ENCODE assay signal across 1 cellular context in the genomic region with DNA sequence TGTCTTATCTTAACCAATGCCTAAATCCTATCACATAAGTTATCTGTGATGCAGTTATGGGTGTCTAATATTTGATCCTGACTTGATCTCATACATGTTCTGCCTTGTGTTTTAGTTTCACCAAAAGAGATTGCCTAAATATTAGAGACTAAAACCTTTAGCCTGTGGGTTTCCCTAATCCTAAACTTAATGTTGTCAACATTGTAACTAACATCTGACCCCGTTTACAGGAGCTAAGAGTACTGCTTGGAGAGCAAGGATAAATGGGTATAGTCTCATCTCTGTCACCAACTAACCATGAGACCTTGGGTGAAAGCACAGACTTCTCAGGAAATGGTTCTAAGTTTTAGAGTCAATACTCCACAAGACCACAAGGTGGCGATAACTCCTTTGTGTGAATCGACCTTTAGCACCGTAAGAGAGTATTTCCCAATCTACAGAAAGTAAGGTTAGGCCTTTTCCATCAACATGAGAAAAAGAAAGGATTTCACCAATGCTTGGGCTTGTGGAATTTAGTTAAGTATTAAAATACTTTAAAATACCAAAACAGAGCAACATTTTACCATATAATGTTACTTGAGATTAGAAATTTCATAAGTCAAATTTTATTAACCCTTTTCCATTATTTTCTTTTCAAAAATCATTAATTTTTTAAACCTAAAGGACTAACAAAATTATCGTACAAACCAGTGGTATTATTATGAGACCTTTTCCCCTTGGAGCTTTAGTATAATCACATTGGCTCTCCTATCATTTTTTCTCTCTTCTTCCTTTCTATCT.
TF ChIP-seq lines count a peak whose summit lies in the region.

No MANE protein-coding gene starts in this region.

TF ChIP-seq in K562, 482 proteins besides CTCF, POLR2A, EP300 and RAD21 (continued from another document and continues in another):
- TF ChIP-seq, protein P1, sequence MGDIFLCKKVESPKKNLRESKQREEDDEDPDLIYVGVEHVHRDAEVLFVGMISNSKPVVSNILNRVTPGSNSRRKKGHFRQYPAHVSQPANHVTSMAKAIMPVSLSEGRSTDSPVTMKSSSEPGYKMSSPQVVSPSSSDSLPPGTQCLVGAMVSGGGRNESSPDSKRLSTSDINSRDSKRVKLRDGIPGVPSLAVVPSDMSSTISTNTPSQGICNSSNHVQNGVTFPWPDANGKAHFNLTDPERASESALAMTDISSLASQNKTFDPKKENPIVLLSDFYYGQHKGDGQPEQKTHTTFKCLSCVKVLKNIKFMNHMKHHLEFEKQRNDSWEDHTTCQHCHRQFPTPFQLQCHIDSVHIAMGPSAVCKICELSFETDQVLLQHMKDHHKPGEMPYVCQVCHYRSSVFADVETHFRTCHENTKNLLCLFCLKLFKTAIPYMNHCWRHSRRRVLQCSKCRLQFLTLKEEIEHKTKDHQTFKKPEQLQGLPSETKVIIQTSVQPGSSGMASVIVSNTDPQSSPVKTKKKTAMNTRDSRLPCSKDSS (IDR thresholded peaks at IDR 0.05; ENCODE audit: low read depth, partially characterized antibody) = no peak
- TF ChIP-seq ZBTB1 (CRISPR knock-in tag; IDR thresholded peaks at IDR 0.05; ENCODE audit: borderline replicate concordance, low read depth) (no peak), DPF2 (IDR thresholded peaks at IDR 0.05) (0 out of 2 replicates have a peak, but pooled peaks have one; percentile 20), KLF1 (tag; IDR thresholded peaks at IDR 0.05) (no peak), TAF9B (IDR thresholded peaks at IDR 0.05; ENCODE audit: partially characterized antibody) (no peak), CBX3 (IDR thresholded peaks at IDR 0.05; ENCODE audit: borderline replicate concordance in 1 of 2, low read length in 2 of 2) (peak in 1 of 2 experiments; percentile 79; a peak in 2 of 3 replicates), ZNF561 (CRISPR knock-in tag; conservative IDR thresholded peaks at IDR 0.05) (no peak), HNRNPUL1 (IDR thresholded peaks at IDR 0.05; ENCODE audit: low read length) (no peak), NFE2L1 (tag; IDR thresholded peaks at IDR 0.05; ENCODE audit: borderline replicate concordance, low read depth) (no peak), TSC22D4 (tag; IDR thresholded peaks at IDR 0.05) (no peak), ESRRA (IDR thresholded peaks at IDR 0.05; ENCODE audit: borderline replicate concordance, low read depth) (no peak; the same call in 1 of the 2 replicates), GTF2A2 (tag; IDR thresholded peaks at IDR 0.05) (no peak), ZNF263 (CRISPR knock-in tag; IDR thresholded peaks at IDR 0.05; ENCODE audit: borderline replicate concordance) (no peak), CGGBP1 (CRISPR knock-in tag; IDR thresholded peaks at IDR 0.05) (no peak), ZNF764 (CRISPR knock-in tag; IDR thresholded peaks at IDR 0.05; ENCODE audit: low read depth) (no peak), BACH1 (tag; IDR thresholded peaks at IDR 0.05) (no peak), MXI1 (IDR thresholded peaks at IDR 0.05; ENCODE audit: low read depth, low read length) (no peak), IFI16 (CRISPR knock-in tag; IDR thresholded peaks at IDR 0.05) (no peak), XRCC5 (IDR thresholded peaks at IDR 0.05; ENCODE audit: low read depth, low read length) (no peak), EWSR1 (IDR thresholded peaks at IDR 0.05; ENCODE audit: borderline replicate concordance, low read depth, partially characterized antibody) (no peak), TRIM24 (IDR thresholded peaks at IDR 0.05) (peak in 1 of 2 experiments; percentile 51; a peak in 2 of 4 replicates), NONO (IDR thresholded peaks at IDR 0.05; ENCODE audit: low read depth in 2 of 2, low read length in 1 of 2) (0 out of 4 replicates have a peak, but pooled peaks of 1 of the 2 experiments have one; percentile 14), NR3C1 (CRISPR knock-in tag; IDR thresholded peaks at IDR 0.05) (no peak), BRD9 (IDR thresholded peaks at IDR 0.05; ENCODE audit: low read depth, partially characterized antibody) (peak; percentile 47), KLF16 (IDR thresholded peaks at IDR 0.05) (0 out of 2 replicates have a peak, but pooled peaks have one; percentile 55), ZFP1 (CRISPR knock-in tag; IDR thresholded peaks at IDR 0.05) (no peak), ASH1L (IDR thresholded peaks at IDR 0.05; ENCODE audit: borderline replicate concordance, low read depth, partially characterized antibody) (no peak), ATF3 (IDR thresholded peaks at IDR 0.05) (peak; percentile 22; the same call in 1 of the 2 replicates), ATF3 (CRISPR knock-in tag; conservative IDR thresholded peaks at IDR 0.05) (peak; percentile 64; the same call in 1 of the 2 replicates), E2F8 (IDR thresholded peaks at IDR 0.05; ENCODE audit: low read depth, partially characterized antibody) (no peak)
- TF ChIP-seq, protein P2, sequence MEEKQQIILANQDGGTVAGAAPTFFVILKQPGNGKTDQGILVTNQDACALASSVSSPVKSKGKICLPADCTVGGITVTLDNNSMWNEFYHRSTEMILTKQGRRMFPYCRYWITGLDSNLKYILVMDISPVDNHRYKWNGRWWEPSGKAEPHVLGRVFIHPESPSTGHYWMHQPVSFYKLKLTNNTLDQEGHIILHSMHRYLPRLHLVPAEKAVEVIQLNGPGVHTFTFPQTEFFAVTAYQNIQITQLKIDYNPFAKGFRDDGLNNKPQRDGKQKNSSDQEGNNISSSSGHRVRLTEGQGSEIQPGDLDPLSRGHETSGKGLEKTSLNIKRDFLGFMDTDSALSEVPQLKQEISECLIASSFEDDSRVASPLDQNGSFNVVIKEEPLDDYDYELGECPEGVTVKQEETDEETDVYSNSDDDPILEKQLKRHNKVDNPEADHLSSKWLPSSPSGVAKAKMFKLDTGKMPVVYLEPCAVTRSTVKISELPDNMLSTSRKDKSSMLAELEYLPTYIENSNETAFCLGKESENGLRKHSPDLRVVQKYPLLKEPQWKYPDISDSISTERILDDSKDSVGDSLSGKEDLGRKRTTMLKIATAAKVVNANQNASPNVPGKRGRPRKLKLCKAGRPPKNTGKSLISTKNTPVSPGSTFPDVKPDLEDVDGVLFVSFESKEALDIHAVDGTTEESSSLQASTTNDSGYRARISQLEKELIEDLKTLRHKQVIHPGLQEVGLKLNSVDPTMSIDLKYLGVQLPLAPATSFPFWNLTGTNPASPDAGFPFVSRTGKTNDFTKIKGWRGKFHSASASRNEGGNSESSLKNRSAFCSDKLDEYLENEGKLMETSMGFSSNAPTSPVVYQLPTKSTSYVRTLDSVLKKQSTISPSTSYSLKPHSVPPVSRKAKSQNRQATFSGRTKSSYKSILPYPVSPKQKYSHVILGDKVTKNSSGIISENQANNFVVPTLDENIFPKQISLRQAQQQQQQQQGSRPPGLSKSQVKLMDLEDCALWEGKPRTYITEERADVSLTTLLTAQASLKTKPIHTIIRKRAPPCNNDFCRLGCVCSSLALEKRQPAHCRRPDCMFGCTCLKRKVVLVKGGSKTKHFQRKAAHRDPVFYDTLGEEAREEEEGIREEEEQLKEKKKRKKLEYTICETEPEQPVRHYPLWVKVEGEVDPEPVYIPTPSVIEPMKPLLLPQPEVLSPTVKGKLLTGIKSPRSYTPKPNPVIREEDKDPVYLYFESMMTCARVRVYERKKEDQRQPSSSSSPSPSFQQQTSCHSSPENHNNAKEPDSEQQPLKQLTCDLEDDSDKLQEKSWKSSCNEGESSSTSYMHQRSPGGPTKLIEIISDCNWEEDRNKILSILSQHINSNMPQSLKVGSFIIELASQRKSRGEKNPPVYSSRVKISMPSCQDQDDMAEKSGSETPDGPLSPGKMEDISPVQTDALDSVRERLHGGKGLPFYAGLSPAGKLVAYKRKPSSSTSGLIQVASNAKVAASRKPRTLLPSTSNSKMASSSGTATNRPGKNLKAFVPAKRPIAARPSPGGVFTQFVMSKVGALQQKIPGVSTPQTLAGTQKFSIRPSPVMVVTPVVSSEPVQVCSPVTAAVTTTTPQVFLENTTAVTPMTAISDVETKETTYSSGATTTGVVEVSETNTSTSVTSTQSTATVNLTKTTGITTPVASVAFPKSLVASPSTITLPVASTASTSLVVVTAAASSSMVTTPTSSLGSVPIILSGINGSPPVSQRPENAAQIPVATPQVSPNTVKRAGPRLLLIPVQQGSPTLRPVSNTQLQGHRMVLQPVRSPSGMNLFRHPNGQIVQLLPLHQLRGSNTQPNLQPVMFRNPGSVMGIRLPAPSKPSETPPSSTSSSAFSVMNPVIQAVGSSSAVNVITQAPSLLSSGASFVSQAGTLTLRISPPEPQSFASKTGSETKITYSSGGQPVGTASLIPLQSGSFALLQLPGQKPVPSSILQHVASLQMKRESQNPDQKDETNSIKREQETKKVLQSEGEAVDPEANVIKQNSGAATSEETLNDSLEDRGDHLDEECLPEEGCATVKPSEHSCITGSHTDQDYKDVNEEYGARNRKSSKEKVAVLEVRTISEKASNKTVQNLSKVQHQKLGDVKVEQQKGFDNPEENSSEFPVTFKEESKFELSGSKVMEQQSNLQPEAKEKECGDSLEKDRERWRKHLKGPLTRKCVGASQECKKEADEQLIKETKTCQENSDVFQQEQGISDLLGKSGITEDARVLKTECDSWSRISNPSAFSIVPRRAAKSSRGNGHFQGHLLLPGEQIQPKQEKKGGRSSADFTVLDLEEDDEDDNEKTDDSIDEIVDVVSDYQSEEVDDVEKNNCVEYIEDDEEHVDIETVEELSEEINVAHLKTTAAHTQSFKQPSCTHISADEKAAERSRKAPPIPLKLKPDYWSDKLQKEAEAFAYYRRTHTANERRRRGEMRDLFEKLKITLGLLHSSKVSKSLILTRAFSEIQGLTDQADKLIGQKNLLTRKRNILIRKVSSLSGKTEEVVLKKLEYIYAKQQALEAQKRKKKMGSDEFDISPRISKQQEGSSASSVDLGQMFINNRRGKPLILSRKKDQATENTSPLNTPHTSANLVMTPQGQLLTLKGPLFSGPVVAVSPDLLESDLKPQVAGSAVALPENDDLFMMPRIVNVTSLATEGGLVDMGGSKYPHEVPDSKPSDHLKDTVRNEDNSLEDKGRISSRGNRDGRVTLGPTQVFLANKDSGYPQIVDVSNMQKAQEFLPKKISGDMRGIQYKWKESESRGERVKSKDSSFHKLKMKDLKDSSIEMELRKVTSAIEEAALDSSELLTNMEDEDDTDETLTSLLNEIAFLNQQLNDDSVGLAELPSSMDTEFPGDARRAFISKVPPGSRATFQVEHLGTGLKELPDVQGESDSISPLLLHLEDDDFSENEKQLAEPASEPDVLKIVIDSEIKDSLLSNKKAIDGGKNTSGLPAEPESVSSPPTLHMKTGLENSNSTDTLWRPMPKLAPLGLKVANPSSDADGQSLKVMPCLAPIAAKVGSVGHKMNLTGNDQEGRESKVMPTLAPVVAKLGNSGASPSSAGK (IDR thresholded peaks at IDR 0.05) = no peak
- TF ChIP-seq, protein P3, sequence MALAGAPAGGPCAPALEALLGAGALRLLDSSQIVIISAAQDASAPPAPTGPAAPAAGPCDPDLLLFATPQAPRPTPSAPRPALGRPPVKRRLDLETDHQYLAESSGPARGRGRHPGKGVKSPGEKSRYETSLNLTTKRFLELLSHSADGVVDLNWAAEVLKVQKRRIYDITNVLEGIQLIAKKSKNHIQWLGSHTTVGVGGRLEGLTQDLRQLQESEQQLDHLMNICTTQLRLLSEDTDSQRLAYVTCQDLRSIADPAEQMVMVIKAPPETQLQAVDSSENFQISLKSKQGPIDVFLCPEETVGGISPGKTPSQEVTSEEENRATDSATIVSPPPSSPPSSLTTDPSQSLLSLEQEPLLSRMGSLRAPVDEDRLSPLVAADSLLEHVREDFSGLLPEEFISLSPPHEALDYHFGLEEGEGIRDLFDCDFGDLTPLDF (CRISPR knock-in tag; IDR thresholded peaks at IDR 0.05) = 0 out of 2 replicates have a peak, but pooled peaks have one; percentile 40
- TF ChIP-seq, protein P4, sequence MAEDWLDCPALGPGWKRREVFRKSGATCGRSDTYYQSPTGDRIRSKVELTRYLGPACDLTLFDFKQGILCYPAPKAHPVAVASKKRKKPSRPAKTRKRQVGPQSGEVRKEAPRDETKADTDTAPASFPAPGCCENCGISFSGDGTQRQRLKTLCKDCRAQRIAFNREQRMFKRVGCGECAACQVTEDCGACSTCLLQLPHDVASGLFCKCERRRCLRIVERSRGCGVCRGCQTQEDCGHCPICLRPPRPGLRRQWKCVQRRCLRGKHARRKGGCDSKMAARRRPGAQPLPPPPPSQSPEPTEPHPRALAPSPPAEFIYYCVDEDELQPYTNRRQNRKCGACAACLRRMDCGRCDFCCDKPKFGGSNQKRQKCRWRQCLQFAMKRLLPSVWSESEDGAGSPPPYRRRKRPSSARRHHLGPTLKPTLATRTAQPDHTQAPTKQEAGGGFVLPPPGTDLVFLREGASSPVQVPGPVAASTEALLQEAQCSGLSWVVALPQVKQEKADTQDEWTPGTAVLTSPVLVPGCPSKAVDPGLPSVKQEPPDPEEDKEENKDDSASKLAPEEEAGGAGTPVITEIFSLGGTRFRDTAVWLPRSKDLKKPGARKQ (CRISPR knock-in tag; IDR thresholded peaks at IDR 0.05) = no peak
